ENCODE assay signal across 9 cellular contexts in genomic region chr3:112640333-112640863, GRCh38. TPM values are rescaled to one million over a fixed set of nuclear protein-coding genes. Genes with fewer than 3 reads are reported as not detected.
A peak's percentile ranks its signal among the peaks of the same experiment; 100 is the strongest.
DNase-seq lines count a peak whose midpoint lies in the region; ATAC-seq lines count a peak whose summit lies in the region.
"Had no signal": no experiment of that assay in that cellular context is flagged by ENCODE, and none has a peak within 500 bp of the region (broad histone marks: within the 10 kb centered on the region; RNA-seq: fewer than 3 reads in every experiment).

No MANE protein-coding gene starts in this region.

- no peaks in the 10 kb centered on the region for H3K36me3 Mint-ChIP-seq in activated T-cell treated with anti-CD3 and anti-CD28 coated beads, Interleukin-2, amount 50 U/mL, for 72 hours (ENCODE audit: insufficient read depth in 2 of 2)
- H3K36me3 Mint-ChIP-seq in activated CD4-positive, alpha-beta T cell treated with anti-CD3 and anti-CD28 coated beads for 36 hours (ENCODE audit: low read depth) = no peaks in the 10 kb centered on the region
- H3K36me3 Mint-ChIP-seq: activated naive CD4-positive, alpha-beta T cell treated with anti-CD3 and anti-CD28 coated beads, Interleukin-2, amount 50 U/mL, for 72 hours had no signal

- ATAC-seq in activated T-cell treated with anti-CD3 and anti-CD28 coated beads, Interleukin-2, amount 50 U/mL, for 72 hours (replicated peaks in 1 of 2) = no peak
- ATAC-seq in HG02623 (IDR thresholded peaks at IDR 0.05; ENCODE audit: unreplicated experiment) = no peak
- no peak for ATAC-seq in activated CD4-positive, alpha-beta T cell treated with anti-CD3 and anti-CD28 coated beads for 36 hours

- peaks cover 20% of the 10 kb centered on the region for H3K4me1 Mint-ChIP-seq in activated T-cell treated with anti-CD3 and anti-CD28 coated beads, Interleukin-2, amount 50 U/mL, for 72 hours (ENCODE audit: low read depth)
- H3K4me1 Mint-ChIP-seq in activated CD4-positive, alpha-beta T cell treated with anti-CD3 and anti-CD28 coated beads for 36 hours = peaks cover 20% of the 10 kb centered on the region

- intact Hi-C loops in activated CD4-positive, alpha-beta T cell treated with anti-CD3 and anti-CD28 coated beads for 36 hours (cut with DNase I, micrococcal nuclease) = no loop called here

- POLR2A ChIA-PET in activated CD4-positive, alpha-beta T cell treated with anti-CD3 and anti-CD28 coated beads for 36 hours (lab: Charles Lee) = no interaction called here

- CTCF ChIA-PET in activated CD4-positive, alpha-beta T cell treated with anti-CD3 and anti-CD28 coated beads for 36 hours (lab: Charles Lee) = interaction anchor here (1.0 to 4.1 kb wide), 2 partner anchors 12 to 339 kb away, joined by 3 to 37 read pairs; no protein-coding TSS in a partner anchor

- no peaks in the 10 kb centered on the region for H3K27me3 Mint-ChIP-seq in activated T-cell treated with anti-CD3 and anti-CD28 coated beads, Interleukin-2, amount 50 U/mL, for 72 hours (ENCODE audit: low read depth)
- peaks cover 3% of the 10 kb centered on the region for H3K27me3 Mint-ChIP-seq in activated CD4-positive, alpha-beta T cell treated with anti-CD3 and anti-CD28 coated beads for 36 hours

- no peak overlapping the region for H3K27ac Mint-ChIP-seq in activated T-cell treated with anti-CD3 and anti-CD28 coated beads, Interleukin-2, amount 50 U/mL, for 72 hours
- no peak overlapping the region for H3K27ac Mint-ChIP-seq in activated CD4-positive, alpha-beta T cell treated with anti-CD3 and anti-CD28 coated beads for 36 hours
- H3K27ac Mint-ChIP-seq: activated naive CD4-positive, alpha-beta T cell treated with anti-CD3 and anti-CD28 coated beads, Interleukin-2, amount 50 U/mL, for 72 hours had no signal

- H3K4me3 Mint-ChIP-seq in activated T-cell treated with anti-CD3 and anti-CD28 coated beads, Interleukin-2, amount 50 U/mL, for 72 hours = no peak overlapping the region
- H3K4me3 Mint-ChIP-seq in activated CD4-positive, alpha-beta T cell treated with anti-CD3 and anti-CD28 coated beads for 36 hours = no peak overlapping the region

- DNase-seq in ELF-1 (ENCODE audit: low read depth, low spot score) (peak; percentile 59), SW480 (ENCODE audit: low spot score) (peak; percentile 50), glomerular visceral epithelial cell (ENCODE audit: extremely low spot score) (peak; percentile 59), retina (peak; percentile 59), AML-193 (lab: John Stamatoyannopoulos, UW) (no peak)
- DNase-seq in activated T-cell treated with anti-CD3 and anti-CD28 coated beads, Interleukin-2, amount 50 U/mL, for 72 hours = no peak
- DNase-seq in activated CD4-positive, alpha-beta T cell treated with anti-CD3 and anti-CD28 coated beads for 36 hours = no peak

- no peaks in the 10 kb centered on the region for H3K9me3 Mint-ChIP-seq in activated T-cell treated with anti-CD3 and anti-CD28 coated beads, Interleukin-2, amount 50 U/mL, for 72 hours
- H3K9me3 Mint-ChIP-seq in activated CD4-positive, alpha-beta T cell treated with anti-CD3 and anti-CD28 coated beads for 36 hours (ENCODE audit: low read depth) = no peaks in the 10 kb centered on the region
- H3K9me3 Mint-ChIP-seq: activated naive CD4-positive, alpha-beta T cell treated with anti-CD3 and anti-CD28 coated beads, Interleukin-2, amount 50 U/mL, for 72 hours had no signal

RNA-seq across cellular contexts. Expression of gene CCDC80, which starts 0.5 kb away (rescaled TPM):
- not detected for total RNA-seq in activated T-cell treated with anti-CD3 and anti-CD28 coated beads, Interleukin-2, amount 50 U/mL, for 72 hours
- not detected for total RNA-seq in activated CD4-positive, alpha-beta T cell treated with anti-CD3 and anti-CD28 coated beads for 36 hours

Comparison
In these comparisons a context has a peak if more than half of its experiments do, and no peak if none do; other contexts are left out.
1. DNase-seq: peak in ELF-1 (single experiment), SW480 (single experiment), glomerular visceral epithelial cell (single experiment) and retina (single experiment); none in AML-193 (0 of 2), activated T-cell treated with anti-CD3 and anti-CD28 coated beads, Interleukin-2, amount 50 U/mL, for 72 hours (0 of 2) and activated CD4-positive, alpha-beta T cell treated with anti-CD3 and anti-CD28 coated beads for 36 hours (single experiment).